In genomic region chr13:30551194-30551593, GRCh38 we compare ENCODE assay signal across 8 cellular contexts.
DNase-seq lines count a peak whose midpoint lies in the region; ATAC-seq, FAIRE-seq and TF ChIP-seq lines count a peak whose summit lies in the region.

No MANE protein-coding gene starts in this region.

- TF ChIP-seq CTCF in foreskin fibroblast (IDR thresholded peaks at IDR 0.05; ENCODE audit: low read depth, low read length) = peak; percentile 33

- in situ Hi-C loops in SK-MEL-5 (cut with HindIII; ENCODE audit: low pct_unique_long_range_greater_than_20kb, low sequenced_read_pairs) = no loop called here

- no peak for FAIRE-seq in urothelium cell line (lab: Jason Lieb, UNC)

- no peak overlapping the region for H3K4me3 ChIP-seq in foreskin fibroblast (ENCODE audit: low read depth in 1 of 2, low read length in 2 of 2)

- peak; percentile 11 to 32 for DNase-seq in NOMO-1 (lab: John Stamatoyannopoulos, UW; ENCODE audit: unreplicated experiment in 2 of 2)
- no peak for DNase-seq in NOMO-1 treated with dmso at 0.1 percent for 144 hours (lab: John Stamatoyannopoulos, UW; ENCODE audit: unreplicated experiment)
- DNase-seq in SK-MEL-5 (ENCODE audit: low read depth, low spot score) = peak; percentile 72
- DNase-seq in foreskin fibroblast = peak; percentile 11 to 39
- peak; percentile 6 for DNase-seq in urothelium cell line (ENCODE audit: low spot score)

- ATAC-seq in HG02798 (IDR thresholded peaks at IDR 0.05; ENCODE audit: poor library complexity, unreplicated experiment) = peak; percentile 60
- no peak for ATAC-seq in HG02588 (IDR thresholded peaks at IDR 0.05; ENCODE audit: unreplicated experiment)
- no peak for ATAC-seq in HG02973 (IDR thresholded peaks at IDR 0.05; ENCODE audit: unreplicated experiment)
